In genomic region chr20:13865825-13866351, GRCh38 we compare ENCODE assay signal across 11 cellular contexts.
A peak's percentile ranks its signal among the peaks of the same experiment; 100 is the strongest.
DNase-seq lines count a peak whose midpoint lies in the region; ATAC-seq, FAIRE-seq and TF ChIP-seq lines count a peak whose summit lies in the region.
"Had no signal": no experiment of that assay in that cellular context is flagged by ENCODE, and none has a peak within 500 bp of the region (broad histone marks: within the 10 kb centered on the region; RNA-seq: fewer than 3 reads in every experiment).

No MANE protein-coding gene starts in this region.

- H3K27me3 Mint-ChIP-seq in activated naive CD8-positive, alpha-beta T cell treated with anti-CD3 and anti-CD28 coated beads for 36 hours = peaks cover 7% of the 10 kb centered on the region

- H3K4me1 Mint-ChIP-seq in activated naive CD8-positive, alpha-beta T cell treated with anti-CD3 and anti-CD28 coated beads for 36 hours = no peaks in the 10 kb centered on the region

- no peak for TF ChIP-seq POLR2A in GM12891 (IDR thresholded peaks at IDR 0.05; ENCODE audit: low read depth, low read length)

- no peaks in the 10 kb centered on the region for H3K9me3 Mint-ChIP-seq in activated naive CD8-positive, alpha-beta T cell treated with anti-CD3 and anti-CD28 coated beads for 36 hours

- intact Hi-C loops in left lung (cut with DNase I) = no loop called here
- intact Hi-C loops in tibial artery (cut with DNase I; ENCODE audit: low total_unique reads) = loop anchor here (10.0 kb wide), 1 partner anchor 69 kb away; no protein-coding TSS in a partner anchor

- no peaks in the 10 kb centered on the region for H3K36me3 Mint-ChIP-seq in activated naive CD8-positive, alpha-beta T cell treated with anti-CD3 and anti-CD28 coated beads for 36 hours

- FAIRE-seq in GM12891 (lab: Jason Lieb, UNC) = no peak
- FAIRE-seq: islet of Langerhans had no signal

- H3K4me3 ChIP-seq in adipocyte (ENCODE audit: low read length) (no peak overlapping the region), left lung (no peak overlapping the region), tibial artery (no peak overlapping the region)
- H3K4me3 ChIP-seq: MG63 had no signal

- DNase-seq in NCI-H1105 treated with DMSO at 0.1 percent for 48 hours (lab: John Stamatoyannopoulos, UW) (peak; percentile 6), NCI-H1105 (lab: John Stamatoyannopoulos, UW) (no peak), adipocyte (ENCODE audit: low read depth) (peak; percentile 50), left lung (no peak), tibial artery (no peak), NCI-H82 treated with DMSO at 0.1 percent for 48 hours (lab: John Stamatoyannopoulos, UW; ENCODE audit: unreplicated experiment) (no peak), GM12891 (ENCODE audit: insufficient read length, low spot score) (no peak)
- DNase-seq in activated naive CD8-positive, alpha-beta T cell treated with anti-CD3 and anti-CD28 coated beads for 36 hours = no peak
- DNase-seq: MG63; stimulated activated CD4-positive, alpha-beta T cell treated with anti-CD3 and anti-CD28 coated beads, Interleukin-12 subunit alpha, Interleukin-12 subunit beta, amount 100 ng/mL, for 4 hours had no signal

- TF ChIP-seq CTCF in left lung (IDR thresholded peaks at IDR 0.05) (no peak), tibial artery (IDR thresholded peaks at IDR 0.05) (no peak)

- no peak overlapping the region for H3K4me3 Mint-ChIP-seq in activated naive CD8-positive, alpha-beta T cell treated with anti-CD3 and anti-CD28 coated beads for 36 hours

- H3K4me1 ChIP-seq in adipocyte (ENCODE audit: control insufficient read depth, insufficient read depth, low read length) (peaks cover 56% of the 10 kb centered on the region), left lung (peaks cover 6 to 35% of the 10 kb centered on the region in 2 donors), tibial artery (peaks cover 0 to 58% (median 43%) of the 10 kb centered on the region in 4 donors)

- H3K27ac Mint-ChIP-seq in activated naive CD8-positive, alpha-beta T cell treated with anti-CD3 and anti-CD28 coated beads for 36 hours = no peak overlapping the region

- no peak overlapping the region for H3K27ac ChIP-seq in left lung
- H3K27ac ChIP-seq in tibial artery = peak overlapping the region; percentile 76 to 81

- H3K36me3 ChIP-seq in adipocyte (ENCODE audit: control insufficient read depth, insufficient read depth, low read length, severe bottlenecking) = no peaks in the 10 kb centered on the region
- H3K36me3 ChIP-seq in left lung = no peaks in the 10 kb centered on the region
- H3K36me3 ChIP-seq in tibial artery = no peaks in the 10 kb centered on the region
- H3K36me3 ChIP-seq: MG63 had no signal

- H3K27me3 ChIP-seq in adipocyte (replicated peaks; ENCODE audit: control insufficient read depth, insufficient read depth, low read length) (no peaks in the 10 kb centered on the region), left lung (no peaks in the 10 kb centered on the region), tibial artery (no peaks in the 10 kb centered on the region)
- H3K27me3 ChIP-seq: MG63 had no signal

- peak; percentile 45 for ATAC-seq in left lung

- H3K9me3 ChIP-seq in adipocyte (ENCODE audit: control insufficient read depth, low read length) (no peaks in the 10 kb centered on the region), left lung (no peaks in the 10 kb centered on the region), tibial artery (no peaks in the 10 kb centered on the region)
- H3K9me3 ChIP-seq: MG63 had no signal

- H3K9ac ChIP-seq in adipocyte (ENCODE audit: low read length) = no peak overlapping the region

TF ChIP-seq in GM12891, 5 proteins besides CTCF, POLR2A, EP300 and RAD21:
- TF ChIP-seq POLR2AphosphoS5 (IDR thresholded peaks at IDR 0.05; ENCODE audit: low read depth, low read length) (no peak), POU2F2 (IDR thresholded peaks at IDR 0.05; ENCODE audit: low read depth, low read length) (no peak)
TF ChIP-seq in GM12891: peak in this region for 0.

Comparison
In these comparisons a context has a peak if more than half of its experiments do, and no peak if none do; other contexts are left out.
1. DNase-seq: peak in NCI-H1105 treated with DMSO at 0.1 percent for 48 hours (single experiment) and adipocyte (single experiment); none in NCI-H1105 (single experiment), left lung (0 of 2), tibial artery (0 of 2), activated naive CD8-positive, alpha-beta T cell treated with anti-CD3 and anti-CD28 coated beads for 36 hours (single experiment), NCI-H82 treated with DMSO at 0.1 percent for 48 hours (single experiment) and GM12891 (single experiment).
2. H3K27ac ChIP-seq: peak in tibial artery (2 of 2); none in left lung (0 of 2).